ENCODE assay signal across 9 cellular contexts in genomic region chr11:80388133-80388532, GRCh38.
"Had no signal": no experiment of that assay in that cellular context is flagged by ENCODE, and none has a peak within 500 bp of the region (broad histone marks: within the 10 kb centered on the region; RNA-seq: fewer than 3 reads in every experiment).

No MANE protein-coding gene starts in this region.

- H3K4me3 ChIP-seq: prostate gland, sigmoid colon had no signal

- H3K36me3 ChIP-seq: prostate gland, sigmoid colon had no signal

- H3K27ac ChIP-seq: prostate gland, sigmoid colon had no signal

- H3K27me3 ChIP-seq: sigmoid colon had no signal

- DNase-seq: activated B cell treated with CpG ODN at 0.5 μM for 24 hours; activated CD4-positive, alpha-beta T cell treated with anti-CD3 and anti-CD28 coated beads, Interleukin-2, amount 10 ng/mL, durations not matched to agents 24 days and 14 days; activated naive CD4-positive, alpha-beta T cell treated with anti-CD3 and anti-CD28 coated beads for 36 hours; effector memory CD8-positive, alpha-beta T cell; sigmoid colon; stimulated activated CD4-positive, alpha-beta T cell treated with anti-CD3 and anti-CD28 coated beads, Interleukin-12 subunit alpha, Interleukin-12 subunit beta, amount 100 ng/mL, for 4 hours; stimulated activated naive CD4-positive, alpha-beta T cell treated with Interleukin-2 at 50 U/mL for 16 hours; trophoblast cell had no signal

- H3K4me1 ChIP-seq: sigmoid colon had no signal

- H3K9me3 ChIP-seq: prostate gland, sigmoid colon had no signal
